10 cellular contexts compared by ENCODE assay signal in the genomic region with DNA sequence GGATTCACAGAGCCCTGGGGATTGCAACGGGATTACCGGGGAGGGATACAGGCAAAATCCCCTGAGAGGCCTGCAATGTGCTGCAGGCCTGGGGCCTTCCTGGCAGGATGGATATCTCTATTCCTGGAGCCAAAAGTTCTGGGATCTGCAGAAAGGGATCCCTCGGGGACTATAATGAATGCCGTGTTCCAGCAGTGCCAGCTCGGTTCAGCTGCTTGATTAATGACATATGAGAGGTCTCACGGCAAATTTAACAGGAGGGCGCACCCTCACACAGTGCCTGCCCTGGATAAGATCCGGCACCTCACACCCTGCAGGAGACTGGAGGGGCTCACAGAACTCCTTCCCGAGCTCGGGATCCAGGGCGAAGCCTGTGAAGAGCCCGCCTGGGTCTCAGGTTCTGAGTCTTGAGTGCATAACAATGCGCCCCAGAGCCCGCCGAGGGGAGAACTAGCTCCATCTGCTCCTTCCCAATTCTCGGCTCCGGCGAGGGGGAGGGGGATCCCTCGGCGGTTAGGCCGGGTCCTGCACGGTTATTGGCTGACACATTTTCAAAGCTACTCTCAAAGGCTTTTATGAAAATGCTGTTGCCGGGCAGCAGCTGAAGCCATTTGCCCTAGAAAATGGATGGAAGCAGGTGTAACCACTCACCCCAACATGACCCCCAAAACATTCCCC. TPM values are rescaled to one million over a fixed set of nuclear protein-coding genes. Genes with fewer than 3 reads are reported as not detected.
DNase-seq lines count a peak whose midpoint lies in the region; ATAC-seq, FAIRE-seq and TF ChIP-seq lines count a peak whose summit lies in the region.
"Had no signal": no experiment of that assay in that cellular context is flagged by ENCODE, and none has a peak within 500 bp of the region (broad histone marks: within the 10 kb centered on the region; RNA-seq: fewer than 3 reads in every experiment).

No MANE protein-coding gene starts in this region.

- H3K4me1 ChIP-seq in keratinocyte (ENCODE audit: control insufficient read depth, extremely low read depth, insufficient read depth, low read length), result no peaks in the 10 kb centered on the region

- H3K9ac ChIP-seq in keratinocyte (ENCODE audit: control insufficient read depth, extremely low read depth, insufficient read depth, low read length), result no peak overlapping the region

- H3K27me3 ChIP-seq in keratinocyte (ENCODE audit: control insufficient read depth, extremely low read depth, insufficient read depth, low read length), result peaks cover 22% of the 10 kb centered on the region

- no peak overlapping the region for H3K4me3 Mint-ChIP-seq in immature natural killer cell
- H3K4me3 Mint-ChIP-seq: stimulated activated memory B cell treated with anti-CD40 and anti-IgM and Interleukin-4, amounts not matched to agents 10 μg/mL and 1 μg/mL and 100 μg/mL, for 72 hours had no signal

- no peak for ATAC-seq in GM21529 (IDR thresholded peaks at IDR 0.05; ENCODE audit: unreplicated experiment)
- ATAC-seq: stimulated activated memory B cell treated with anti-CD40 and anti-IgM and Interleukin-4, amounts not matched to agents 10 μg/mL and 1 μg/mL and 100 μg/mL, for 72 hours had no signal

- no peaks in the 10 kb centered on the region for H3K36me3 ChIP-seq in keratinocyte (ENCODE audit: control insufficient read depth in 2 of 2, extremely low read depth in 1 of 2, insufficient read depth in 2 of 2, low read length in 2 of 2)

- no peaks in the 10 kb centered on the region for H3K79me2 ChIP-seq in keratinocyte (ENCODE audit: control insufficient read depth, insufficient read depth, low read length)

- peak overlapping the region; percentile 14 for H3K27ac ChIP-seq in cingulate gyrus (ENCODE audit: low read depth, low read length)
- no peak overlapping the region for H3K27ac ChIP-seq in keratinocyte (ENCODE audit: control insufficient read depth, insufficient read depth, low read length)

- H3K27ac Mint-ChIP-seq in immature natural killer cell, result no peak overlapping the region
- H3K27ac Mint-ChIP-seq: stimulated activated memory B cell treated with anti-CD40 and anti-IgM and Interleukin-4, amounts not matched to agents 10 μg/mL and 1 μg/mL and 100 μg/mL, for 72 hours had no signal

- H3K9me3 ChIP-seq in keratinocyte (ENCODE audit: control insufficient read depth, low read depth, low read length), result no peaks in the 10 kb centered on the region

- peaks cover 0 to 2% (median 0%) of the 10 kb centered on the region in 6 donors for H3K9me3 Mint-ChIP-seq in immature natural killer cell
- H3K9me3 Mint-ChIP-seq: stimulated activated memory B cell treated with anti-CD40 and anti-IgM and Interleukin-4, amounts not matched to agents 10 μg/mL and 1 μg/mL and 100 μg/mL, for 72 hours had no signal

- no peak overlapping the region for H2AFZ ChIP-seq in keratinocyte (ENCODE audit: control insufficient read depth, low read length)

- no peak for TF ChIP-seq CTCF in keratinocyte (optimal IDR thresholded peaks at IDR 0.05 in 1 of 3, IDR thresholded peaks at IDR 0.05 in 1 of 3, conservative IDR thresholded peaks at IDR 0.05 in 1 of 3; ENCODE audit: extremely low read depth in 1 of 3, insufficient read depth in 2 of 3, low read length in 3 of 3)

- H3K36me3 Mint-ChIP-seq in immature natural killer cell, result no peaks in the 10 kb centered on the region
- H3K36me3 Mint-ChIP-seq: stimulated activated memory B cell treated with anti-CD40 and anti-IgM and Interleukin-4, amounts not matched to agents 10 μg/mL and 1 μg/mL and 100 μg/mL, for 72 hours had no signal

- no peaks in the 10 kb centered on the region for H4K20me1 ChIP-seq in keratinocyte (ENCODE audit: control insufficient read depth, extremely low read depth, insufficient read depth, low read length)

- no peaks in the 10 kb centered on the region for H3K9me1 ChIP-seq in keratinocyte (ENCODE audit: control insufficient read depth, extremely low read depth, insufficient read depth, low read length)

- H3K27me3 Mint-ChIP-seq in immature natural killer cell (ENCODE audit: low read depth in 3 of 3), result peaks cover 5 to 9% (median 6%) of the 10 kb centered on the region in 3 donors

- no peaks in the 10 kb centered on the region for H3K4me1 Mint-ChIP-seq in immature natural killer cell
- H3K4me1 Mint-ChIP-seq: stimulated activated memory B cell treated with anti-CD40 and anti-IgM and Interleukin-4, amounts not matched to agents 10 μg/mL and 1 μg/mL and 100 μg/mL, for 72 hours had no signal

- H3K4me2 ChIP-seq in keratinocyte (ENCODE audit: control insufficient read depth, extremely low read depth, insufficient read depth, low read depth, low read length), result peak overlapping the region; percentile 69

- dilution Hi-C loops in keratinocyte (cut with MboI; ENCODE audit: extremely low pct_ligation_motif_present, low sequenced_read_pairs), result no loop called here

- DNase-seq in AG20443 (ENCODE audit: low spot score) (peak; percentile 32), NCI-H1694 (lab: John Stamatoyannopoulos, UW) (peak; percentile 96), keratinocyte (ENCODE audit: low read depth, low spot score) (no peak), mesenteric fat pad (ENCODE audit: low spot score) (no peak), NOMO-1 (lab: John Stamatoyannopoulos, UW; ENCODE audit: unreplicated experiment in 2 of 2) (no peak), immature natural killer cell (no peak)
- DNase-seq: cerebellar nuclear complex had no signal

- FAIRE-seq in keratinocyte (lab: Jason Lieb, UNC), result no peak

- peak overlapping the region in 1 of 3 experiments; percentile 8 for H3K4me3 ChIP-seq in keratinocyte (ENCODE audit: control insufficient read depth in 2 of 3, extremely low read depth in 1 of 3, insufficient read depth in 2 of 3, low read depth in 1 of 3, low read length in 3 of 3)

RNA-seq across cellular contexts. Expression of a gene that starts 15.4 kb away (rescaled TPM):
- not detected in 3 replicates for polyA plus RNA-seq in keratinocyte
- not detected for polyA plus RNA-seq in keratinocyte (2011; ENCODE audit: low read depth)
- not detected in 2 replicates for polyA plus RNA-seq in keratinocyte (2011; cell fraction: cytosol; rRNA removed)
- polyA plus RNA-seq in keratinocyte (2011; cell fraction: nucleus; rRNA removed), result not detected in 2 replicates
- polyA plus RNA-seq in keratinocyte (2012; ENCODE audit: low replicate concordance), result not detected in 2 replicates
- polyA minus RNA-seq in keratinocyte, result not detected in 3 replicates
- polyA minus RNA-seq in keratinocyte (2011; cell fraction: cytosol; rRNA and poly(A)+ RNA removed), result not detected
- polyA minus RNA-seq in keratinocyte (2011; cell fraction: nucleus; rRNA and poly(A)+ RNA removed), result not detected in 2 replicates
- total RNA-seq in mesenteric fat pad, result not detected
- polyA plus RNA-seq in immature natural killer cell, result not detected

Comparison
In these comparisons a context has a peak if more than half of its experiments do, and no peak if none do; other contexts are left out.
1. DNase-seq: peak in AG20443 (single experiment) and NCI-H1694 (single experiment); none in keratinocyte (single experiment), mesenteric fat pad (single experiment), NOMO-1 (0 of 2) and immature natural killer cell (0 of 3).